1 cellular context compared by ENCODE assay signal in the genomic region with DNA sequence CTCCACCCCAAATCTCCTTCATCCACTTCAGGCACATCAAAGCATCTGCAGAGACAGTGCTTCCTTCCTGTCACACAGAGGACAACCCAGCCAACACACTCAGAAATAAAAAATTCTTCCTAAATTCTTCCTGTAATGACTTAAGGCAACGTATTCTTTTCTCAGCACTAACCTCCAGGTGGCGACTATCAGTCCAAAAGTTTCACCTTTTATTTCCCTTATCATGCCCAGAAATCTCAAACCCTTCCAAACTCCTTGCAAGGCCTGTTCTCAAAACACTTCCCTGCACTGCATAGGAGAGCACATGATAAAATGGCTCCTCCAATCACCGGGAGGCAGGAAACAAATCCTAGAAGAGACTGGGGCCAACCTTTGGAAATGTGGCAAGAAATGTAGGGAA.
TF ChIP-seq lines count a peak whose summit lies in the region.

No MANE protein-coding gene starts in this region.

TF ChIP-seq in GM23338, 12 proteins besides CTCF, POLR2A, EP300 and RAD21:
- TF ChIP-seq, protein P1, sequence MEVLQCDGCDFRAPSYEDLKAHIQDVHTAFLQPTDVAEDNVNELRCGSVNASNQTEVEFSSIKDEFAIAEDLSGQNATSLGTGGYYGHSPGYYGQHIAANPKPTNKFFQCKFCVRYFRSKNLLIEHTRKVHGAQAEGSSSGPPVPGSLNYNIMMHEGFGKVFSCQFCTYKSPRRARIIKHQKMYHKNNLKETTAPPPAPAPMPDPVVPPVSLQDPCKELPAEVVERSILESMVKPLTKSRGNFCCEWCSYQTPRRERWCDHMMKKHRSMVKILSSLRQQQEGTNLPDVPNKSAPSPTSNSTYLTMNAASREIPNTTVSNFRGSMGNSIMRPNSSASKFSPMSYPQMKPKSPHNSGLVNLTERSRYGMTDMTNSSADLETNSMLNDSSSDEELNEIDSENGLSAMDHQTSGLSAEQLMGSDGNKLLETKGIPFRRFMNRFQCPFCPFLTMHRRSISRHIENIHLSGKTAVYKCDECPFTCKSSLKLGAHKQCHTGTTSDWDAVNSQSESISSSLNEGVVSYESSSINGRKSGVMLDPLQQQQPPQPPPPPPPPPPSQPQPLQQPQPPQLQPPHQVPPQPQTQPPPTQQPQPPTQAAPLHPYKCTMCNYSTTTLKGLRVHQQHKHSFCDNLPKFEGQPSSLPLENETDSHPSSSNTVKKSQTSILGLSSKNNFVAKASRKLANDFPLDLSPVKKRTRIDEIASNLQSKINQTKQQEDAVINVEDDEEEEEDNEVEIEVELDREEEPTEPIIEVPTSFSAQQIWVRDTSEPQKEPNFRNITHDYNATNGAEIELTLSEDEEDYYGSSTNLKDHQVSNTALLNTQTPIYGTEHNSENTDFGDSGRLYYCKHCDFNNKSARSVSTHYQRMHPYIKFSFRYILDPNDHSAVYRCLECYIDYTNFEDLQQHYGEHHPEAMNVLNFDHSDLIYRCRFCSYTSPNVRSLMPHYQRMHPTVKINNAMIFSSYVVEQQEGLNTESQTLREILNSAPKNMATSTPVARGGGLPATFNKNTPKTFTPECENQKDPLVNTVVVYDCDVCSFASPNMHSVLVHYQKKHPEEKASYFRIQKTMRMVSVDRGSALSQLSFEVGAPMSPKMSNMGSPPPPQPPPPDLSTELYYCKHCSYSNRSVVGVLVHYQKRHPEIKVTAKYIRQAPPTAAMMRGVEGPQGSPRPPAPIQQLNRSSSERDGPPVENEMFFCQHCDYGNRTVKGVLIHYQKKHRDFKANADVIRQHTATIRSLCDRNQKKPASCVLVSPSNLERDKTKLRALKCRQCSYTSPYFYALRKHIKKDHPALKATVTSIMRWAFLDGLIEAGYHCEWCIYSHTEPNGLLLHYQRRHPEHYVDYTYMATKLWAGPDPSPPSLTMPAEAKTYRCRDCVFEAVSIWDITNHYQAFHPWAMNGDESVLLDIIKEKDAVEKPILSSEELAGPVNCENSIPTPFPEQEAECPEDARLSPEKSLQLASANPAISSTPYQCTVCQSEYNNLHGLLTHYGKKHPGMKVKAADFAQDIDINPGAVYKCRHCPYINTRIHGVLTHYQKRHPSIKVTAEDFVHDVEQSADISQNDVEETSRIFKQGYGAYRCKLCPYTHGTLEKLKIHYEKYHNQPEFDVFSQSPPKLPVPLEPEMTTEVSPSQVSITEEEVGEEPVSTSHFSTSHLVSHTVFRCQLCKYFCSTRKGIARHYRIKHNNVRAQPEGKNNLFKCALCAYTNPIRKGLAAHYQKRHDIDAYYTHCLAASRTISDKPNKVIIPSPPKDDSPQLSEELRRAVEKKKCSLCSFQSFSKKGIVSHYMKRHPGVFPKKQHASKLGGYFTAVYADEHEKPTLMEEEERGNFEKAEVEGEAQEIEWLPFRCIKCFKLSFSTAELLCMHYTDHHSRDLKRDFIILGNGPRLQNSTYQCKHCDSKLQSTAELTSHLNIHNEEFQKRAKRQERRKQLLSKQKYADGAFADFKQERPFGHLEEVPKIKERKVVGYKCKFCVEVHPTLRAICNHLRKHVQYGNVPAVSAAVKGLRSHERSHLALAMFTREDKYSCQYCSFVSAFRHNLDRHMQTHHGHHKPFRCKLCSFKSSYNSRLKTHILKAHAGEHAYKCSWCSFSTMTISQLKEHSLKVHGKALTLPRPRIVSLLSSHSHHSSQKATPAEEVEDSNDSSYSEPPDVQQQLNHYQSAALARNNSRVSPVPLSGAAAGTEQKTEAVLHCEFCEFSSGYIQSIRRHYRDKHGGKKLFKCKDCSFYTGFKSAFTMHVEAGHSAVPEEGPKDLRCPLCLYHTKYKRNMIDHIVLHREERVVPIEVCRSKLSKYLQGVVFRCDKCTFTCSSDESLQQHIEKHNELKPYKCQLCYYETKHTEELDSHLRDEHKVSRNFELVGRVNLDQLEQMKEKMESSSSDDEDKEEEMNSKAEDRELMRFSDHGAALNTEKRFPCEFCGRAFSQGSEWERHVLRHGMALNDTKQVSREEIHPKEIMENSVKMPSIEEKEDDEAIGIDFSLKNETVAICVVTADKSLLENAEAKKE (CRISPR knock-in tag; IDR thresholded peaks at IDR 0.05), result no peak
- TF ChIP-seq, protein P2, sequence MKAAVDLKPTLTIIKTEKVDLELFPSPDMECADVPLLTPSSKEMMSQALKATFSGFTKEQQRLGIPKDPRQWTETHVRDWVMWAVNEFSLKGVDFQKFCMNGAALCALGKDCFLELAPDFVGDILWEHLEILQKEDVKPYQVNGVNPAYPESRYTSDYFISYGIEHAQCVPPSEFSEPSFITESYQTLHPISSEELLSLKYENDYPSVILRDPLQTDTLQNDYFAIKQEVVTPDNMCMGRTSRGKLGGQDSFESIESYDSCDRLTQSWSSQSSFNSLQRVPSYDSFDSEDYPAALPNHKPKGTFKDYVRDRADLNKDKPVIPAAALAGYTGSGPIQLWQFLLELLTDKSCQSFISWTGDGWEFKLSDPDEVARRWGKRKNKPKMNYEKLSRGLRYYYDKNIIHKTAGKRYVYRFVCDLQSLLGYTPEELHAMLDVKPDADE (IDR thresholded peaks at IDR 0.05), result no peak
- TF ChIP-seq POLR2AphosphoS5 (IDR thresholded peaks at IDR 0.05; ENCODE audit: low read depth) (no peak), ZNF114 (CRISPR knock-in tag; IDR thresholded peaks at IDR 0.05) (no peak), CREB1 (CRISPR knock-in tag; IDR thresholded peaks at IDR 0.05; ENCODE audit: low read depth) (no peak), EZH2 (IDR thresholded peaks at IDR 0.05; ENCODE audit: low read depth, unreplicated experiment) (no peak)
- TF ChIP-seq, protein P3, sequence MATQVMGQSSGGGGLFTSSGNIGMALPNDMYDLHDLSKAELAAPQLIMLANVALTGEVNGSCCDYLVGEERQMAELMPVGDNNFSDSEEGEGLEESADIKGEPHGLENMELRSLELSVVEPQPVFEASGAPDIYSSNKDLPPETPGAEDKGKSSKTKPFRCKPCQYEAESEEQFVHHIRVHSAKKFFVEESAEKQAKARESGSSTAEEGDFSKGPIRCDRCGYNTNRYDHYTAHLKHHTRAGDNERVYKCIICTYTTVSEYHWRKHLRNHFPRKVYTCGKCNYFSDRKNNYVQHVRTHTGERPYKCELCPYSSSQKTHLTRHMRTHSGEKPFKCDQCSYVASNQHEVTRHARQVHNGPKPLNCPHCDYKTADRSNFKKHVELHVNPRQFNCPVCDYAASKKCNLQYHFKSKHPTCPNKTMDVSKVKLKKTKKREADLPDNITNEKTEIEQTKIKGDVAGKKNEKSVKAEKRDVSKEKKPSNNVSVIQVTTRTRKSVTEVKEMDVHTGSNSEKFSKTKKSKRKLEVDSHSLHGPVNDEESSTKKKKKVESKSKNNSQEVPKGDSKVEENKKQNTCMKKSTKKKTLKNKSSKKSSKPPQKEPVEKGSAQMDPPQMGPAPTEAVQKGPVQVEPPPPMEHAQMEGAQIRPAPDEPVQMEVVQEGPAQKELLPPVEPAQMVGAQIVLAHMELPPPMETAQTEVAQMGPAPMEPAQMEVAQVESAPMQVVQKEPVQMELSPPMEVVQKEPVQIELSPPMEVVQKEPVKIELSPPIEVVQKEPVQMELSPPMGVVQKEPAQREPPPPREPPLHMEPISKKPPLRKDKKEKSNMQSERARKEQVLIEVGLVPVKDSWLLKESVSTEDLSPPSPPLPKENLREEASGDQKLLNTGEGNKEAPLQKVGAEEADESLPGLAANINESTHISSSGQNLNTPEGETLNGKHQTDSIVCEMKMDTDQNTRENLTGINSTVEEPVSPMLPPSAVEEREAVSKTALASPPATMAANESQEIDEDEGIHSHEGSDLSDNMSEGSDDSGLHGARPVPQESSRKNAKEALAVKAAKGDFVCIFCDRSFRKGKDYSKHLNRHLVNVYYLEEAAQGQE (IDR thresholded peaks at IDR 0.05; ENCODE audit: unreplicated experiment), result no peak
